11 cellular contexts compared by ENCODE assay signal in the genomic region with DNA sequence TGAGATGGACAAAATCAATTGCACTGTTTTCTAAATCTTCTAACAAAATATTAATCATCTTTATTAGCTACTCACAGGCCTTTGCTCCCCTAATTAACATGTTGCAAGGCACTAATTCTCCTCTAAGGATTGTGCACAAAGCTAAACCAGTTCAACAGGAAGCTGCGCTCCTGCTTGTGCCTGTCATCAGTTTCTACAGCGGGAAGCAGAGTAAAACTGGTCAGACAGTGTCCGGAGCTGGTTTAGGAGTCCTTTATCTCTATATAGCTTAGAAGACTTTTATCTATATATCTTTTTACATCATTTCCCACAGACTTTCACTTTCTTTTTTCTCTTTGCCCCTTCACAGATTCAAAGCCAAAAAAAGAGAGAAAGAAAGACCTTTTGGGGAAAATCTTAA.
DNase-seq lines count a peak whose midpoint lies in the region; ATAC-seq, FAIRE-seq and TF ChIP-seq lines count a peak whose summit lies in the region.
"Had no signal": no experiment of that assay in that cellular context is flagged by ENCODE, and none has a peak within 500 bp of the region (broad histone marks: within the 10 kb centered on the region; RNA-seq: fewer than 3 reads in every experiment).

No MANE protein-coding gene starts in this region.

- H3K27ac Mint-ChIP-seq in natural killer cell, result peak overlapping the region; percentile 41 to 47

- peaks cover 5% of the 10 kb centered on the region; the same call in 1 of the 2 replicates for H3K4me1 ChIP-seq in GM12878 (ENCODE audit: control insufficient read depth, insufficient read depth, low read length)
- peaks cover 0 to 8% (median 0%) of the 10 kb centered on the region in 12 donors for H3K4me1 ChIP-seq in heart left ventricle
- H3K4me1 ChIP-seq: gastroesophageal sphincter had no signal

- FAIRE-seq in GM12878 (lab: Jason Lieb, UNC), result no peak

- H3K27me3 ChIP-seq in GM12878 (replicated peaks in 1 of 2; ENCODE audit: control insufficient read depth in 2 of 2, insufficient read depth in 2 of 2, low read length in 1 of 2), result no peaks in the 10 kb centered on the region
- no peaks in the 10 kb centered on the region for H3K27me3 ChIP-seq in heart left ventricle
- H3K27me3 ChIP-seq: gastroesophageal sphincter had no signal

- no peaks in the 10 kb centered on the region for H3K79me2 ChIP-seq in GM12878 (ENCODE audit: control insufficient read depth, insufficient read depth, low read length)

- no peak for DNase-seq in GM12878 (ENCODE audit: low read depth, low spot score)
- no peak for DNase-seq in natural killer cell
- DNase-seq in kidney glomerular epithelial cell (lab: John Stamatoyannopoulos, UW), result no peak
- DNase-seq in nucleus accumbens (lab: John Stamatoyannopoulos, UW), result no peak
- DNase-seq in heart left ventricle, result no peak
- DNase-seq: NCI-H2227 treated with DMSO at 0.1 percent for 48 hours; stimulated activated naive CD4-positive, alpha-beta T cell treated with Interleukin-2 at 50 U/mL for 16 hours had no signal

- POLR2A ChIA-PET in GM12878 (lab: Charles Lee), result interaction anchor here (0.7 to 1.3 kb wide), 6 partner anchors 8 to 76 kb away, joined by 3 to 5 read pairs (median 4); no protein-coding TSS in a partner anchor

- H3K9ac ChIP-seq in GM12878 (ENCODE audit: control insufficient read depth, insufficient read depth, low read length), result no peak overlapping the region

- in situ Hi-C loops in GM12878 (cut with MboI), result no loop called here

- peak overlapping the region; percentile 24; the same call in 1 of the 2 replicates for H2AFZ ChIP-seq in GM12878 (ENCODE audit: control insufficient read depth, low read depth, low read length)

- SMC1A ChIA-PET in GM12878 (lab: Charles Lee; ENCODE audit: uncharacterized antibody, unreplicated experiment), result interaction anchor here (0.9 to 2.2 kb wide), 12 partner anchors 9 to 79 kb away, joined by 3 to 14 read pairs (median 4); a partner anchor contains a TSS

- no peaks in the 10 kb centered on the region for H3K36me3 ChIP-seq in GM12878 (ENCODE audit: control insufficient read depth in 2 of 2, insufficient read depth in 2 of 2, low read length in 1 of 2)
- H3K36me3 ChIP-seq in heart left ventricle, result no peaks in the 10 kb centered on the region
- H3K36me3 ChIP-seq: gastroesophageal sphincter had no signal

- H3K4me3 ChIP-seq in GM12878 (no peak overlapping the region), heart left ventricle (no peak overlapping the region)
- H3K4me3 ChIP-seq: gastroesophageal sphincter had no signal

- CTCF ChIA-PET in GM12878 (lab: Yijun Ruan, JAX), result interaction anchor here (0.6 to 1.6 kb wide), 9 partner anchors 10 to 1561 kb away, joined by 3 to 14 read pairs (median 3); a partner anchor contains a TSS

- WGBS in GM12878 (ENCODE audit: insufficient coverage, insufficient replicate concordance, low lambda C conversion rate, missing lambda C conversion rate), result 20% methylated on average over 3 of the region's 3 CpGs
- WGBS in heart left ventricle, 4 donors, result 53 to 72% (median 64%) methylated on average over 3 of the region's 3 CpGs

- TF ChIP-seq POLR2A in GM18505 (IDR thresholded peaks at IDR 0.05; ENCODE audit: borderline replicate concordance, extremely low read depth, insufficient read depth, insufficient read length), result no peak
- no peak for TF ChIP-seq POLR2A in GM12878 (IDR thresholded peaks at IDR 0.05; ENCODE audit: low read depth, low read length)
- TF ChIP-seq POLR2A in heart left ventricle (IDR thresholded peaks at IDR 0.05), result no peak

- intact Hi-C loops in GM12878 (cut with micrococcal nuclease; ENCODE audit: unreplicated experiment) (no loop called here), natural killer cell (cut with micrococcal nuclease) (no loop called here), heart left ventricle (cut with DNase I) (no loop called here)

- H3K9me3 ChIP-seq in GM12878 (replicated peaks; ENCODE audit: control insufficient read depth, insufficient read depth, low read length), result no peaks in the 10 kb centered on the region
- H3K9me3 ChIP-seq in heart left ventricle, result no peaks in the 10 kb centered on the region
- H3K9me3 ChIP-seq: gastroesophageal sphincter had no signal

- peak overlapping the region; percentile 59 for H3K4me3 Mint-ChIP-seq in natural killer cell

- no peaks in the 10 kb centered on the region for H3K27me3 Mint-ChIP-seq in natural killer cell (ENCODE audit: low read depth in 2 of 2)

- no peaks in the 10 kb centered on the region for H3K36me3 Mint-ChIP-seq in natural killer cell

- no peak for TF ChIP-seq RAD21 in GM12878 (IDR thresholded peaks at IDR 0.05; ENCODE audit: insufficient read depth, low read depth, low read length)

- no peaks in the 10 kb centered on the region for H4K20me1 ChIP-seq in GM12878 (ENCODE audit: control insufficient read depth, insufficient read depth)

- peak overlapping the region; percentile 45; the same call in 1 of the 2 replicates for H3K4me2 ChIP-seq in GM12878 (ENCODE audit: control insufficient read depth, insufficient read depth)

- TF ChIP-seq CTCF in GM12878 (IDR thresholded peaks at IDR 0.05 in 2 of 3, conservative IDR thresholded peaks at IDR 0.05 in 1 of 3; ENCODE audit: control insufficient read depth in 2 of 3, extremely low read depth in 1 of 3, insufficient read depth in 1 of 3, low read depth in 3 of 3, low read length in 3 of 3) (no peak), natural killer cell (IDR thresholded peaks at IDR 0.05) (no peak), heart left ventricle (IDR thresholded peaks at IDR 0.05) (no peak)

- RAD21 ChIA-PET in GM12878 (lab: Charles Lee; ENCODE audit: unreplicated experiment), result interaction anchor here (0.7 to 2.3 kb wide), 6 partner anchors 10 to 74 kb away, joined by 3 to 14 read pairs (median 4); no protein-coding TSS in a partner anchor

- ATAC-seq in GM18505 (IDR thresholded peaks at IDR 0.05; ENCODE audit: unreplicated experiment) (peak; percentile 52), HG02678 (IDR thresholded peaks at IDR 0.05; ENCODE audit: unreplicated experiment) (peak; percentile 85), GM12878 (peak; percentile 81), natural killer cell (peak in 2 of 3 donors; percentile 46 to 52), GM21723 (IDR thresholded peaks at IDR 0.05; ENCODE audit: unreplicated experiment) (no peak), heart left ventricle (no peak)
- ATAC-seq: gastroesophageal sphincter had no signal

- TF ChIP-seq EP300 in GM12878 (IDR thresholded peaks at IDR 0.05; ENCODE audit: borderline replicate concordance in 1 of 2, control insufficient read depth in 1 of 2, low read depth in 2 of 2, low read length in 2 of 2), result no peak

- no peaks in the 10 kb centered on the region for H3K9me3 Mint-ChIP-seq in natural killer cell

- BruUV-seq in GM12878 (replicated peaks; lab: Mats Ljungman, UMichigan), result no TSS peak

- peak overlapping the region; percentile 32 for H3K27ac ChIP-seq in GM12878 (ENCODE audit: control insufficient read depth, insufficient read depth)
- no peak overlapping the region for H3K27ac ChIP-seq in heart left ventricle
- H3K27ac ChIP-seq: gastroesophageal sphincter had no signal

- H3K4me1 Mint-ChIP-seq in natural killer cell, result peaks cover 27 to 35% of the 10 kb centered on the region in 2 donors

TF ChIP-seq in GM12878, 131 proteins besides CTCF, POLR2A, EP300 and RAD21 (continues in another document):
- TF ChIP-seq SMAD1 (IDR thresholded peaks at IDR 0.05; ENCODE audit: low read depth, partially characterized antibody) (no peak), MYC (IDR thresholded peaks at IDR 0.05; ENCODE audit: insufficient read depth, insufficient read length, insufficient replicate concordance, low read length, severe bottlenecking) (no peak), RUNX3 (IDR thresholded peaks at IDR 0.05; ENCODE audit: low read length) (no peak), NFIC (IDR thresholded peaks at IDR 0.05; ENCODE audit: low read depth, low read length) (no peak), IKZF2 (IDR thresholded peaks at IDR 0.05) (no peak), CREB1 (IDR thresholded peaks at IDR 0.05; ENCODE audit: low read depth) (0 out of 2 replicates have a peak, but pooled peaks have one; percentile 30), CEBPB (IDR thresholded peaks at IDR 0.05; ENCODE audit: borderline replicate concordance in 1 of 2, low read depth in 2 of 2, low read length in 2 of 2) (no peak), ATF7 (IDR thresholded peaks at IDR 0.05; ENCODE audit: low read depth) (no peak)
- TF ChIP-seq, protein P1, sequence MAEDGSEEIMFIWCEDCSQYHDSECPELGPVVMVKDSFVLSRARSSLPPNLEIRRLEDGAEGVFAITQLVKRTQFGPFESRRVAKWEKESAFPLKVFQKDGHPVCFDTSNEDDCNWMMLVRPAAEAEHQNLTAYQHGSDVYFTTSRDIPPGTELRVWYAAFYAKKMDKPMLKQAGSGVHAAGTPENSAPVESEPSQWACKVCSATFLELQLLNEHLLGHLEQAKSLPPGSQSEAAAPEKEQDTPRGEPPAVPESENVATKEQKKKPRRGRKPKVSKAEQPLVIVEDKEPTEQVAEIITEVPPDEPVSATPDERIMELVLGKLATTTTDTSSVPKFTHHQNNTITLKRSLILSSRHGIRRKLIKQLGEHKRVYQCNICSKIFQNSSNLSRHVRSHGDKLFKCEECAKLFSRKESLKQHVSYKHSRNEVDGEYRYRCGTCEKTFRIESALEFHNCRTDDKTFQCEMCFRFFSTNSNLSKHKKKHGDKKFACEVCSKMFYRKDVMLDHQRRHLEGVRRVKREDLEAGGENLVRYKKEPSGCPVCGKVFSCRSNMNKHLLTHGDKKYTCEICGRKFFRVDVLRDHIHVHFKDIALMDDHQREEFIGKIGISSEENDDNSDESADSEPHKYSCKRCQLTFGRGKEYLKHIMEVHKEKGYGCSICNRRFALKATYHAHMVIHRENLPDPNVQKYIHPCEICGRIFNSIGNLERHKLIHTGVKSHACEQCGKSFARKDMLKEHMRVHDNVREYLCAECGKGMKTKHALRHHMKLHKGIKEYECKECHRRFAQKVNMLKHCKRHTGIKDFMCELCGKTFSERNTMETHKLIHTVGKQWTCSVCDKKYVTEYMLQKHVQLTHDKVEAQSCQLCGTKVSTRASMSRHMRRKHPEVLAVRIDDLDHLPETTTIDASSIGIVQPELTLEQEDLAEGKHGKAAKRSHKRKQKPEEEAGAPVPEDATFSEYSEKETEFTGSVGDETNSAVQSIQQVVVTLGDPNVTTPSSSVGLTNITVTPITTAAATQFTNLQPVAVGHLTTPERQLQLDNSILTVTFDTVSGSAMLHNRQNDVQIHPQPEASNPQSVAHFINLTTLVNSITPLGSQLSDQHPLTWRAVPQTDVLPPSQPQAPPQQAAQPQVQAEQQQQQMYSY (CRISPR knock-in tag; IDR thresholded peaks at IDR 0.05), result no peak

Comparison
In these comparisons a context has a peak if more than half of its experiments do, and no peak if none do; other contexts are left out.
1. ATAC-seq: peak in GM18505 (single experiment), HG02678 (single experiment), GM12878 (single experiment) and natural killer cell (2 of 3); none in GM21723 (single experiment) and heart left ventricle (0 of 4).